Comparison of ENCODE assay signal across 2 cellular contexts in the genomic region with DNA sequence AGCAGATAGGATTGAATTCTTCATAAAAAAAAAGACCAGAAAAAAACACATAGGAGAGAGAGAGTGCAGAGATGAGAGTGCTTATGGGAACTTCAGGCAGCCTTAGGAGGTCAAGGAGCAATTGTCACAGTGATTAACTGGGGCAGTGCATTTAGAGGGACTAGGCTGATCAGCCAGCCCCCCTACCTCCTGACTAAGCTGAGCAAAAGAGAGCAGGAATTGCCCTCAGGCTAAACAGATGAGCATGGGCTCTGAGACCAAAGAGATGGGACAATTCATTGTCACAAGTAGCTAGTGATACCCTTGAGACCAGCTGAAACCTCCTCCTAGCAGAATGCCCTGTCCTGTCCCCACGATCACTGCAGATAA.
TF ChIP-seq lines count a peak whose summit lies in the region.

No MANE protein-coding gene starts in this region.

TF ChIP-seq in SK-N-SH, 30 proteins besides CTCF, POLR2A, EP300 and RAD21 (continued from another document):
- TF ChIP-seq PBX3 (IDR thresholded peaks at IDR 0.05) (no peak), TAF1 (IDR thresholded peaks at IDR 0.05; ENCODE audit: borderline replicate concordance, low read depth, low read length) (no peak), FOXM1 (IDR thresholded peaks at IDR 0.05; ENCODE audit: low read depth) (no peak), RCOR1 (IDR thresholded peaks at IDR 0.05; ENCODE audit: low read length) (no peak), FOXJ3 (CRISPR knock-in tag; IDR thresholded peaks at IDR 0.05) (no peak), RXRA (IDR thresholded peaks at IDR 0.05; ENCODE audit: borderline replicate concordance, low read depth) (no peak), EZH2phosphoT487 (IDR thresholded peaks at IDR 0.05; ENCODE audit: borderline replicate concordance, low read depth) (no peak), SMC3 (IDR thresholded peaks at IDR 0.05; ENCODE audit: low read depth, low read length) (no peak)

TF ChIP-seq in SK-N-SH treated with all-trans-retinoic acid at 6 μM for 48 hours, 23 proteins besides CTCF, POLR2A, EP300 and RAD21 (continued from another document):
- TF ChIP-seq PATZ1 (CRISPR knock-in tag; IDR thresholded peaks at IDR 0.05; ENCODE audit: borderline replicate concordance), result no peak
- no peak for TF ChIP-seq BACH2 (CRISPR knock-in tag; IDR thresholded peaks at IDR 0.05; ENCODE audit: borderline replicate concordance)
- no peak for TF ChIP-seq POU6F1 (CRISPR knock-in tag; IDR thresholded peaks at IDR 0.05; ENCODE audit: borderline replicate concordance, low read depth)
- TF ChIP-seq, protein P1, sequence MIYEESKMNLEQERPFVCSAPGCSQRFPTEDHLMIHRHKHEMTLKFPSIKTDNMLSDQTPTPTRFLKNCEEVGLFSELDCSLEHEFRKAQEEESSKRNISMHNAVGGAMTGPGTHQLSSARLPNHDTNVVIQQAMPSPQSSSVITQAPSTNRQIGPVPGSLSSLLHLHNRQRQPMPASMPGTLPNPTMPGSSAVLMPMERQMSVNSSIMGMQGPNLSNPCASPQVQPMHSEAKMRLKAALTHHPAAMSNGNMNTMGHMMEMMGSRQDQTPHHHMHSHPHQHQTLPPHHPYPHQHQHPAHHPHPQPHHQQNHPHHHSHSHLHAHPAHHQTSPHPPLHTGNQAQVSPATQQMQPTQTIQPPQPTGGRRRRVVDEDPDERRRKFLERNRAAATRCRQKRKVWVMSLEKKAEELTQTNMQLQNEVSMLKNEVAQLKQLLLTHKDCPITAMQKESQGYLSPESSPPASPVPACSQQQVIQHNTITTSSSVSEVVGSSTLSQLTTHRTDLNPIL (CRISPR knock-in tag; IDR thresholded peaks at IDR 0.05; ENCODE audit: low read depth), result no peak
- no peak for TF ChIP-seq ZC3H10 (CRISPR knock-in tag; IDR thresholded peaks at IDR 0.05)
- TF ChIP-seq TCF4 (CRISPR knock-in tag; IDR thresholded peaks at IDR 0.05; ENCODE audit: borderline replicate concordance), result no peak
- TF ChIP-seq ZNF8 (CRISPR knock-in tag; IDR thresholded peaks at IDR 0.05), result no peak
- TF ChIP-seq ZNF70 (CRISPR knock-in tag; IDR thresholded peaks at IDR 0.05), result no peak
- no peak for TF ChIP-seq RARB (CRISPR knock-in tag; IDR thresholded peaks at IDR 0.05)
- no peak for TF ChIP-seq ZFP30 (CRISPR knock-in tag; IDR thresholded peaks at IDR 0.05)
- TF ChIP-seq ARNTL (CRISPR knock-in tag; IDR thresholded peaks at IDR 0.05; ENCODE audit: borderline replicate concordance, low read depth), result no peak
- no peak for TF ChIP-seq ESRRG (CRISPR knock-in tag; IDR thresholded peaks at IDR 0.05)
- TF ChIP-seq ZNF565 (CRISPR knock-in tag; conservative IDR thresholded peaks at IDR 0.05; ENCODE audit: low read depth), result no peak
- TF ChIP-seq TOX (CRISPR knock-in tag; IDR thresholded peaks at IDR 0.05; ENCODE audit: borderline replicate concordance), result no peak
